Comparison of ENCODE assay signal across 6 cellular contexts in the genomic region with DNA sequence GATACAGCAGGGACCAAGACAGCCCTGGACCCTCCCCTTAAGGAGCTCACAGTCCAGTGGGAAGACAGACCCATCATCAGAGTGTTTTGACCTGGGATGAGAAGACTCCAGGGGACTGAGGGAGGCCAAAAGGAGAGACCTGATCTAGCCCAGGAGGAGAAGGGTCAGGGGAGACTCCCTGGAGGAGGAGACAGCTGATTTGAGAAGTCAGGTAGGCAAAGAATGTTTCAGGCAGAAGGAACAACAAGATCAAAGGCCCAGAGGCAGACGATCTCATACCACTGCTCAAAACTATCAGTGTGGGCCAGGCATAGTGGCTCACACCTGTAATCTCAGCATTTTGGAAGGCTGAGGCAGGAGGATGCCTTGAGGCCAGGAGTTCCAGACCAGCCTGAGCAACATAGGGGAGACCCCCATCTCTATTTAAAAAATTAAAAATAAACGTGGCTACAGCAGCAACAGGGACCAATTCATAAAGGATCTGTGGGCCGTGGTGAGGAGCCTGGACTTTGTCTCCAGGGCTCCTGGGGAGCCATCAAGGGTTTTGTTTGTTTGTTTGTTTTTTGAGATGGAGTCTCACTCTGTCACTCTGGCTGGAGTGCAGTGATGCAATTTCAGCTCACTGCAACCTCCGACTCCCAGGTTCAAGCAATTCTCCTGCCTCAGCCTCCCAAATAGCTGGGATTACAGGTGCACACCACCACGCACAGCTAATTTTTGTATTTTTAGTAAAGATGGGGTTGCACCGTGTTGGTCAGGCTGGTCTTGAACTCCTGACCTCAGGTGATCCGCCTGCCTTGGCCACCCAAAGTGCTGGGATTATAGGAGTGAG. TPM values are rescaled to one million over a fixed set of nuclear protein-coding genes. Genes with fewer than 3 reads are reported as not detected.
DNase-seq lines count a peak whose midpoint lies in the region; ATAC-seq and TF ChIP-seq lines count a peak whose summit lies in the region.

No MANE protein-coding gene starts in this region.

- H3K9me3 Mint-ChIP-seq in HFFc6 = no peaks in the 10 kb centered on the region
- H3K9me3 Mint-ChIP-seq in activated T-helper 17 cell treated with anti-CD3 and anti-CD28 coated beads, Interleukin-2, amount 50 U/mL, for 72 hours = no peaks in the 10 kb centered on the region
- H3K9me3 Mint-ChIP-seq in osteocyte (ENCODE audit: unreplicated experiment) = no peaks in the 10 kb centered on the region

- ATAC-seq in activated T-helper 17 cell treated with anti-CD3 and anti-CD28 coated beads, Interleukin-2, amount 50 U/mL, for 72 hours (replicated peaks) = no peak
- ATAC-seq in GM21737 (IDR thresholded peaks at IDR 0.05; ENCODE audit: unreplicated experiment) = no peak

- H3K36me3 Mint-ChIP-seq in HFFc6 (ENCODE audit: low read depth) (peaks cover 10% of the 10 kb centered on the region), osteocyte (ENCODE audit: unreplicated experiment) (peaks cover under 1% of the 10 kb centered on the region)
- H3K36me3 Mint-ChIP-seq in activated T-helper 17 cell treated with anti-CD3 and anti-CD28 coated beads, Interleukin-2, amount 50 U/mL, for 72 hours (ENCODE audit: low read depth) = peaks cover 24% of the 10 kb centered on the region

- DNase-seq in HFFc6 (no peak), osteocyte (ENCODE audit: extremely low spot score, unreplicated experiment) (no peak), HT-29 (ENCODE audit: low spot score) (no peak), anterior cingulate cortex (lab: John Stamatoyannopoulos, UW) (no peak)

- no peaks in the 10 kb centered on the region for H3K27me3 Mint-ChIP-seq in HFFc6 (ENCODE audit: insufficient read depth)
- no peaks in the 10 kb centered on the region for H3K27me3 Mint-ChIP-seq in activated T-helper 17 cell treated with anti-CD3 and anti-CD28 coated beads, Interleukin-2, amount 50 U/mL, for 72 hours
- H3K27me3 Mint-ChIP-seq in osteocyte (ENCODE audit: unreplicated experiment) = no peaks in the 10 kb centered on the region

- H3K4me3 Mint-ChIP-seq in HFFc6 = no peak overlapping the region
- peak overlapping the region; percentile 83 for H3K4me3 Mint-ChIP-seq in activated T-helper 17 cell treated with anti-CD3 and anti-CD28 coated beads, Interleukin-2, amount 50 U/mL, for 72 hours
- no peak overlapping the region for H3K4me3 Mint-ChIP-seq in osteocyte (ENCODE audit: unreplicated experiment)

- peak overlapping the region; percentile 86 for H3K27ac Mint-ChIP-seq in HFFc6
- H3K27ac Mint-ChIP-seq in activated T-helper 17 cell treated with anti-CD3 and anti-CD28 coated beads, Interleukin-2, amount 50 U/mL, for 72 hours = no peak overlapping the region
- H3K27ac Mint-ChIP-seq in osteocyte (ENCODE audit: unreplicated experiment) = peak overlapping the region; percentile 86

- peaks cover 38% of the 10 kb centered on the region for H3K4me1 Mint-ChIP-seq in HFFc6 (ENCODE audit: low read depth)
- peaks cover 6% of the 10 kb centered on the region for H3K4me1 Mint-ChIP-seq in activated T-helper 17 cell treated with anti-CD3 and anti-CD28 coated beads, Interleukin-2, amount 50 U/mL, for 72 hours
- peaks cover 32% of the 10 kb centered on the region for H3K4me1 Mint-ChIP-seq in osteocyte (ENCODE audit: unreplicated experiment)

- TF ChIP-seq CTCF in HFFc6 (IDR thresholded peaks at IDR 0.05) (no peak), osteocyte (IDR thresholded peaks at IDR 0.05) (no peak)

RNA-seq across cellular contexts. Expression of a gene that starts 2.2 kb away (rescaled TPM):
- 100 to 1,000 TPM; 375 to 463 (median 413) TPM for total RNA-seq in HFFc6 (2021; fragmentation: NEBNext Ultra II Directional; extraction: Animal tissue kit (Norgen Biotek cat#: 25700))
- 100 to 1,000 TPM; 331 to 427 TPM for total RNA-seq in activated T-helper 17 cell treated with anti-CD3 and anti-CD28 coated beads, Interleukin-2, amount 50 U/mL, for 72 hours
- total RNA-seq in osteocyte = 317 and 370 TPM in 2 replicates
- 846 and 847 TPM in 2 replicates for total RNA-seq in HT-29 (2014; rRNA removed; shearing (Covaris generic))

RNA-seq across cellular contexts. Expression of a gene that starts 4.4 kb away (rescaled TPM):
- total RNA-seq in HFFc6 (2021; fragmentation: NEBNext Ultra II Directional; extraction: Animal tissue kit (Norgen Biotek cat#: 25700)) = 1 to 10 TPM in 5 of 6 experiments, under 1 TPM in 1; 0.71 to 2.2 (median 1.4) TPM
- total RNA-seq in activated T-helper 17 cell treated with anti-CD3 and anti-CD28 coated beads, Interleukin-2, amount 50 U/mL, for 72 hours = under 1 TPM; 0.61 to 0.99 TPM
- 1.2 and 1.3 TPM in 2 replicates for total RNA-seq in osteocyte
- 2.0 and 3.5 TPM in 2 replicates for total RNA-seq in HT-29 (2014; rRNA removed; shearing (Covaris generic))

RNA-seq across cellular contexts. Expression of a gene that starts 17.1 kb away (rescaled TPM):
- total RNA-seq in HFFc6 (2021; fragmentation: NEBNext Ultra II Directional; extraction: Animal tissue kit (Norgen Biotek cat#: 25700)) = 100 to 1,000 TPM; 110 to 129 (median 120) TPM
- total RNA-seq in activated T-helper 17 cell treated with anti-CD3 and anti-CD28 coated beads, Interleukin-2, amount 50 U/mL, for 72 hours = 10 to 100 TPM; 54.7 to 95.6 TPM
- 88.9 and 95.3 TPM in 2 replicates for total RNA-seq in osteocyte
- total RNA-seq in HT-29 (2014; rRNA removed; shearing (Covaris generic)) = 218 and 225 TPM in 2 replicates

RNA-seq across cellular contexts. Expression of a gene that starts 20.4 kb away (rescaled TPM):
- under 1 TPM in 1 of 6 experiments, not detected in 5; 0.18 TPM for total RNA-seq in HFFc6 (2021; fragmentation: NEBNext Ultra II Directional; extraction: Animal tissue kit (Norgen Biotek cat#: 25700))
- total RNA-seq in activated T-helper 17 cell treated with anti-CD3 and anti-CD28 coated beads, Interleukin-2, amount 50 U/mL, for 72 hours = 1 to 10 TPM in 1 of 2 donors, under 1 TPM in 1; 0.73 to 8.0 TPM
- not detected in 2 replicates for total RNA-seq in osteocyte
- total RNA-seq in HT-29 (2014; rRNA removed; shearing (Covaris generic)) = not detected in 2 replicates

RNA-seq across cellular contexts. Expression of a gene that starts 33.4 kb away (rescaled TPM):
- 10 to 100 TPM in 5 of 6 experiments, 1 to 10 TPM in 1; 6.6 to 13.9 (median 12.2) TPM for total RNA-seq in HFFc6 (2021; fragmentation: NEBNext Ultra II Directional; extraction: Animal tissue kit (Norgen Biotek cat#: 25700))
- 10 to 100 TPM; 32.0 to 37.2 TPM for total RNA-seq in activated T-helper 17 cell treated with anti-CD3 and anti-CD28 coated beads, Interleukin-2, amount 50 U/mL, for 72 hours
- 15.0 and 16.6 TPM in 2 replicates for total RNA-seq in osteocyte
- 71.8 and 75.9 TPM in 2 replicates for total RNA-seq in HT-29 (2014; rRNA removed; shearing (Covaris generic))
